ENCODE assay signal across 8 cellular contexts in genomic region chr17:44122825-44123355, GRCh38. TPM values are rescaled to one million over a fixed set of nuclear protein-coding genes. Genes with fewer than 3 reads are reported as not detected.
DNase-seq lines count a peak whose midpoint lies in the region; ATAC-seq and TF ChIP-seq lines count a peak whose summit lies in the region.

No MANE protein-coding gene starts in this region.

- H3K4me3 ChIP-seq in heart right ventricle: peak overlapping the region; percentile 67 to 100 (median 94)

- peaks cover 0 to 3% (median 0%) of the 10 kb centered on the region in 9 donors for H3K36me3 ChIP-seq in heart right ventricle

- H3K4me1 ChIP-seq in heart right ventricle: peaks cover 3 to 60% (median 51%) of the 10 kb centered on the region in 9 donors

- in situ Hi-C loops in ACHN (cut with HindIII; ENCODE audit: low pct_ligation_motif_present, low pct_unique_long_range_greater_than_20kb, low sequenced_read_pairs): no loop called here

- H3K27me3 ChIP-seq in heart right ventricle: no peaks in the 10 kb centered on the region

- peak overlapping the region; percentile 59 to 98 (median 94) for H3K27ac ChIP-seq in heart right ventricle

- ATAC-seq in heart right ventricle: no peak
- peak; percentile 21 for ATAC-seq in HG03460 (IDR thresholded peaks at IDR 0.05; ENCODE audit: unreplicated experiment)
- no peak for ATAC-seq in stimulated activated naive CD8-positive, alpha-beta T cell treated with anti-CD3 and anti-CD28 coated beads, Interleukin-15, Interleukin-2, amounts not matched to agents 100 U/mL and 50 U/mL, for 24 hours
- no peak for ATAC-seq in HG02571 (IDR thresholded peaks at IDR 0.05; ENCODE audit: unreplicated experiment)

- DNase-seq in heart right ventricle (no peak), cardiac septum (ENCODE audit: low spot score) (no peak), islet precursor cell (peak; percentile 59), ACHN (no peak)
- DNase-seq in activated naive CD4-positive, alpha-beta T cell treated with anti-CD3 and anti-CD28 coated beads, Interleukin-2, amount 50 U/mL, for 16 hours: peak; percentile 39
- peak; percentile 31 for DNase-seq in stimulated activated naive CD8-positive, alpha-beta T cell treated with anti-CD3 and anti-CD28 coated beads, Interleukin-15, Interleukin-2, amounts not matched to agents 100 U/mL and 50 U/mL, for 24 hours

- WGBS in heart right ventricle, 2 donors: 0 to 2% methylated on average over 22 to 32 of the region's 32 CpGs

- intact Hi-C loops in heart right ventricle (cut with DNase I): loop anchor here in 4 of 10 donors (1.0 to 5.0 kb wide), 6 partner anchors 18 to 56 kb away; partner anchors contain the start of genes G6PC3 (in 2 of the 4), HROB (in 1 of the 4) and LSM12 (in 1 of the 4)
- intact Hi-C loops in cardiac septum (cut with DNase I): loop anchor here (1.0 to 2.0 kb wide), 2 partner anchors 18 to 52 kb away; partner anchors contain the start of genes G6PC3 and HROB

- TF ChIP-seq CTCF in heart right ventricle (IDR thresholded peaks at IDR 0.05): no peak

- H3K9me3 ChIP-seq in heart right ventricle: no peaks in the 10 kb centered on the region

RNA-seq across cellular contexts. Expression of gene HDAC5, which starts 0.6 kb away (rescaled TPM):
- total RNA-seq in heart right ventricle (10 to 100 TPM; 55.2 to 85.4 (median 68.3) TPM), cardiac septum (75.5 TPM)
- 10 to 100 TPM; 56.3 to 63.7 TPM for polyA plus RNA-seq in heart right ventricle

RNA-seq across cellular contexts. Expression of gene HROB, which starts 18.8 kb away (rescaled TPM):
- total RNA-seq in heart right ventricle (1 to 10 TPM in 4 of 10 donors, under 1 TPM in 6; 0.49 to 1.9 (median 0.74) TPM), cardiac septum (0.65 TPM)
- polyA plus RNA-seq in heart right ventricle: under 1 TPM; 0.28 to 0.37 TPM

RNA-seq across cellular contexts. Expression of gene ASB16, which starts 47.6 kb away (rescaled TPM):
- total RNA-seq in heart right ventricle (10 to 100 TPM; 12.4 to 16.4 (median 13.6) TPM), cardiac septum (8.9 TPM)
- 1 to 10 TPM in 1 of 2 donors, under 1 TPM in 1; 0.64 to 6.5 TPM for polyA plus RNA-seq in heart right ventricle

RNA-seq across cellular contexts. Expression of gene G6PC3, which starts 52.4 kb away (rescaled TPM):
- 10 to 100 TPM; 28.9 to 47.3 (median 32.9) TPM for total RNA-seq in heart right ventricle
- polyA plus RNA-seq in heart right ventricle: 100 to 1,000 TPM in 1 of 2 donors, 10 to 100 TPM in 1; 78.0 to 114 TPM
- total RNA-seq in cardiac septum: 33.6 TPM

RNA-seq across cellular contexts. Expression of gene LSM12, which starts 56.4 kb away (rescaled TPM):
- 10 to 100 TPM; 37.9 to 60.7 (median 43.8) TPM for total RNA-seq in heart right ventricle
- polyA plus RNA-seq in heart right ventricle: 10 to 100 TPM; 25.2 to 41.7 TPM
- 39.2 TPM for total RNA-seq in cardiac septum

Comparison
In these comparisons a context has a peak if more than half of its experiments do, and no peak if none do; other contexts are left out.
1. DNase-seq: peak in activated naive CD4-positive, alpha-beta T cell treated with anti-CD3 and anti-CD28 coated beads, Interleukin-2, amount 50 U/mL, for 16 hours (single experiment), islet precursor cell (single experiment) and stimulated activated naive CD8-positive, alpha-beta T cell treated with anti-CD3 and anti-CD28 coated beads, Interleukin-15, Interleukin-2, amounts not matched to agents 100 U/mL and 50 U/mL, for 24 hours (single experiment); none in heart right ventricle (0 of 2), cardiac septum (single experiment) and ACHN (single experiment).